19 cellular contexts compared by ENCODE assay signal in the genomic region with DNA sequence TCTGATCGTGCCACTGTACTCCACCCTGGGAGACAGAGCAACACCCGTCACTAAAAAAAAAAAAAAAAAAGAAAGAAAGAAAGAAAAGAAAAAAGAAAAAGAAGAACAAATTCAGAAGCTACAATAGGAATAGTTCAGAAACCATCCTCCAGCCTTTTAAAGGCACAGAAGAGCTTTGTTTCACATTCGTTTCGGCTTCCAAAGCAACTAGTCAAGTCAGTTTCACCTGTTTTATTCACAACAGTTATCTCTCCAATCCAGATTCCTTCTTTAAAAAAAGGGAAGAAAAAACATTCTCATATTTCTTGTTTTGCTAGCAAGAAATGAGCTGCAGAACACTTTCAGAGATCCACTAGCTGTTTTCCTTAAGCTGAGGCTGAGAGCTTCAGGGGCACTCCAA.
DNase-seq lines count a peak whose midpoint lies in the region; ATAC-seq, FAIRE-seq and TF ChIP-seq lines count a peak whose summit lies in the region.
"Had no signal": no experiment of that assay in that cellular context is flagged by ENCODE, and none has a peak within 500 bp of the region (broad histone marks: within the 10 kb centered on the region; RNA-seq: fewer than 3 reads in every experiment).

No MANE protein-coding gene starts in this region.

- H3K79me2 ChIP-seq in astrocyte (ENCODE audit: insufficient read depth, low read length): no peaks in the 10 kb centered on the region

- peaks cover 34% of the 10 kb centered on the region for H3K4me1 ChIP-seq in astrocyte (ENCODE audit: insufficient read depth, low read length)
- H3K4me1 ChIP-seq in skeletal muscle satellite cell (ENCODE audit: control insufficient read depth, insufficient read depth, low read length): peaks cover 40% of the 10 kb centered on the region

- peak overlapping the region; percentile 91 for H3K9ac ChIP-seq in astrocyte (ENCODE audit: low read length)
- H3K9ac ChIP-seq in skeletal muscle satellite cell (ENCODE audit: low read depth, low read length): peak overlapping the region; percentile 76

- no peaks in the 10 kb centered on the region for H3K27me3 ChIP-seq in astrocyte (ENCODE audit: insufficient read depth, low read length)
- H3K27me3 ChIP-seq in skeletal muscle satellite cell (ENCODE audit: control insufficient read depth, insufficient read depth, low read length): no peaks in the 10 kb centered on the region
- H3K27me3 ChIP-seq: heart right ventricle had no signal

- no peaks in the 10 kb centered on the region for H4K20me1 ChIP-seq in astrocyte (ENCODE audit: insufficient read depth, low read length)

- H3K4me2 ChIP-seq in astrocyte (ENCODE audit: low read length) (peak overlapping the region; percentile 91), skeletal muscle satellite cell (ENCODE audit: low read length) (peak overlapping the region; percentile 75)

- no peaks in the 10 kb centered on the region for H3K36me3 Mint-ChIP-seq in astrocyte (ENCODE audit: low read depth, unreplicated experiment)

- H3K4me3 ChIP-seq in astrocyte (ENCODE audit: insufficient read depth, low read depth, low read length) (peak overlapping the region; percentile 43), fibroblast of villous mesenchyme (ENCODE audit: low read depth, low read length) (no peak overlapping the region), skeletal muscle satellite cell (ENCODE audit: low read length) (no peak overlapping the region)
- H3K4me3 ChIP-seq: skin epidermis had no signal

- FAIRE-seq in astrocyte (lab: Jason Lieb, UNC): no peak
- FAIRE-seq in RCC 7860 (lab: Jason Lieb, UNC): no peak
- FAIRE-seq: keratinocyte had no signal

- peak overlapping the region; percentile 44 for H3K27ac Mint-ChIP-seq in astrocyte (ENCODE audit: unreplicated experiment)
- H3K27ac Mint-ChIP-seq: activated T-helper 1 cell treated with anti-CD3 and anti-CD28 coated beads, Interleukin-12 subunit alpha, Interleukin-12 subunit beta, Interleukin-2, Interleukin-4 antibody, amounts not matched to agents 30 ng/mL and 10 ng/mL and 1 ng/mL, durations not matched to agents 14 hours and 24 hours and 36 hours; CD4-positive, alpha-beta T cell had no signal

- no peaks in the 10 kb centered on the region for H3K27me3 Mint-ChIP-seq in astrocyte (ENCODE audit: low read depth, unreplicated experiment)
- H3K27me3 Mint-ChIP-seq: CD4-positive, alpha-beta T cell had no signal

- no peak for TF ChIP-seq CTCF in astrocyte (IDR thresholded peaks at IDR 0.05; ENCODE audit: insufficient read depth, low read depth, low read length)
- TF ChIP-seq CTCF in fibroblast of villous mesenchyme (IDR thresholded peaks at IDR 0.05; ENCODE audit: insufficient read depth, low read depth, low read length): no peak

- H3K36me3 ChIP-seq in astrocyte (ENCODE audit: insufficient read depth, low read length) (no peaks in the 10 kb centered on the region), skeletal muscle satellite cell (ENCODE audit: insufficient read depth, low read length) (no peaks in the 10 kb centered on the region)
- H3K36me3 ChIP-seq: heart right ventricle had no signal

- peaks cover 24% of the 10 kb centered on the region for H3K4me1 Mint-ChIP-seq in astrocyte (ENCODE audit: low read depth, unreplicated experiment)

- H2AFZ ChIP-seq in astrocyte (ENCODE audit: low read depth, low read length): peak overlapping the region; percentile 61

- H3K4me3 Mint-ChIP-seq in astrocyte (ENCODE audit: unreplicated experiment): no peak overlapping the region
- H3K4me3 Mint-ChIP-seq: activated T-helper 1 cell treated with anti-CD3 and anti-CD28 coated beads, Interleukin-12 subunit alpha, Interleukin-12 subunit beta, Interleukin-2, Interleukin-4 antibody, amounts not matched to agents 30 ng/mL and 10 ng/mL and 1 ng/mL, durations not matched to agents 14 hours and 24 hours and 36 hours; CD4-positive, alpha-beta T cell had no signal

- peak overlapping the region; percentile 97 for H3K27ac ChIP-seq in astrocyte (ENCODE audit: low read depth, low read length)
- H3K27ac ChIP-seq: 22Rv1, coronary artery had no signal

- H3K9me3 Mint-ChIP-seq in astrocyte (ENCODE audit: unreplicated experiment): no peaks in the 10 kb centered on the region
- H3K9me3 Mint-ChIP-seq: CD4-positive, alpha-beta T cell had no signal

- peak; percentile 37 for DNase-seq in DMS 273 (lab: John Stamatoyannopoulos, UW; ENCODE audit: unreplicated experiment)
- DNase-seq in DMS 273 treated with DMSO at 0.1 percent for 48 hours (lab: John Stamatoyannopoulos, UW): no peak
- no peak for DNase-seq in astrocyte (ENCODE audit: low read depth)
- DNase-seq in fibroblast of villous mesenchyme (ENCODE audit: low read depth): peak; percentile 31
- no peak for DNase-seq in NCI-H345 (lab: John Stamatoyannopoulos, UW)
- no peak for DNase-seq in RCC 7860 (ENCODE audit: low spot score)
- DNase-seq: activated CD8-positive, alpha-beta memory T cell treated with anti-CD3 and anti-CD28 coated beads for 24 hours; amniotic stem cell; CD4-positive, alpha-beta T cell; heart right ventricle; NCI-H2029; NCI-H526 had no signal

- H3K9me3 ChIP-seq in astrocyte (ENCODE audit: insufficient read depth, low read depth, low read length) (no peaks in the 10 kb centered on the region), skeletal muscle satellite cell (replicated peaks; ENCODE audit: low read length) (no peaks in the 10 kb centered on the region)

- no peak for ATAC-seq in esophagus mucosa

Comparison
In these comparisons a context has a peak if more than half of its experiments do, and no peak if none do; other contexts are left out.
1. DNase-seq: peak in DMS 273 (single experiment) and fibroblast of villous mesenchyme (single experiment); none in DMS 273 treated with DMSO at 0.1 percent for 48 hours (single experiment), astrocyte (single experiment), NCI-H345 (single experiment) and RCC 7860 (single experiment).